Comparison of ENCODE assay signal across 8 cellular contexts in genomic region chr6:43608310-43608763, GRCh38.
DNase-seq lines count a peak whose midpoint lies in the region; FAIRE-seq and TF ChIP-seq lines count a peak whose summit lies in the region.

No MANE protein-coding gene starts in this region.

- peak; percentile 42 for FAIRE-seq in TTC549 (lab: Jason Lieb, UNC)

- DNase-seq in NCI-H2107 treated with DMSO at 0.1 percent for 48 hours (lab: John Stamatoyannopoulos, UW; ENCODE audit: unreplicated experiment) = peak; percentile 48
- DNase-seq in T47D (ENCODE audit: low read depth in 1 of 2, low spot score in 1 of 2) = peak; percentile 21 to 70
- peak; percentile 80 for DNase-seq in iris pigment epithelial cell (ENCODE audit: low read depth)
- DNase-seq in stimulated activated CD4-positive, alpha-beta T cell treated with anti-CD3 and anti-CD28 coated beads, Interleukin-1b, Interleukin-23, amount 100 ng/mL, for 48 hours = peak; percentile 45
- no peak for DNase-seq in GOT3 (lab: John Stamatoyannopoulos, UW)

- in situ Hi-C loops in T47D (cut with HindIII; ENCODE audit: low pct_unique_long_range_greater_than_20kb, low sequenced_read_pairs) = no loop called here

- peak; percentile 92 for TF ChIP-seq CTCF in 22Rv1 (IDR thresholded peaks at IDR 0.05)
- TF ChIP-seq CTCF in GM12875 (IDR thresholded peaks at IDR 0.05; ENCODE audit: borderline replicate concordance, insufficient read depth, low read depth, low read length) = peak; percentile 79

- H3K27ac ChIP-seq in 22Rv1 = peak overlapping the region; percentile 1; the same call in 1 of the 2 replicates

- H3K4me3 ChIP-seq in GM12875 (ENCODE audit: low read depth, low read length) = no peak overlapping the region
